Comparison of ENCODE assay signal across 7 cellular contexts in the genomic region with DNA sequence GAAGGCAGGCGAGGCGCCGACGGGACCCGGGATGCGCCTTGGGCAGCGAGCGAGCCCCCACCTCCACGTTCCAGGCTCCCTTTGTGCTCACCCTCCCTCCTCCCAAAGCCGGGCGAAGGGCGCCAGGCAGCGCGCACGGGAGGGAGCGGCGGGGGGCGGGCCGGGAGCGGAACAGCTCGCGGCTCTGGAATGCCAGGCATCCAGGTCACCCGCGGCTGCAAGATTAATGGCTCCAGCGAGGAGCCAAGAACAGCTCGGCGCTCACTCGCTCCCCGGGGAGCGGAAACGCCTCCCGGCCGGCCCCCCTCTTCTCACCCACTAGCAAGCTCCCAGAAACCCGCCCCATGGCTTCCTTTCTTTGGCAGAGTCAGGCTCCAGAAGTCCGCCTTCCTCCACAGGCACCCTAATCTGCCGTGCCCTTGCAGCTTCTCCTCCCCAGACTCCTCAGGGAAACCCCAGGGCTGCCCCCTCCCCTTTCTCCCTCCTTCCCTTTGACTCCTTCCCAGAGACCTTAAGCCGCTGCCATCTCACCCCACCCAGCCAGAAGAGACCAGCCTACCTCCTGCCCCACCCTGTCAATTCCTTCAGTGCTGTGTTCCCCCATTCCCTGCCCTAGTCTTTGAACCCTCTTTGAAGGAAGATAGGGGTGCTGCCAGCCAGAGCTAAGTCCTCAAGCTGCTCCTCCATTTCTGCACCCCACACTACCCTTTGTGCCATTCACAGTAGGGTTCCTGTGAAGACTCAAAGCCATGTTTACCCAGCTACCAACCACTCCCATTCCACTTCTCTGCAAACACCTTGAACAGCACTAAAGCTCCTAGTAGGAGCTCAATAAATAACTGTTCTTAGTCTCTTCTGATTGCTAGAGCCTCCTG. TPM values are rescaled to one million over a fixed set of nuclear protein-coding genes. Genes with fewer than 3 reads are reported as not detected.
A peak's percentile ranks its signal among the peaks of the same experiment; 100 is the strongest.
DNase-seq lines count a peak whose midpoint lies in the region; ATAC-seq, FAIRE-seq and TF ChIP-seq lines count a peak whose summit lies in the region.

No MANE protein-coding gene starts in this region.

- peak overlapping the region; percentile 100 for H3K27ac ChIP-seq in angular gyrus (ENCODE audit: low read depth, low read length)

- DNase-seq in GM18507 (ENCODE audit: extremely low spot score, insufficient read length, low read depth) (peak; percentile 32), NCI-H2171 treated with DMSO at 0.1 percent for 48 hours (lab: John Stamatoyannopoulos, UW) (peak; percentile 73), Right ventricle myocardium superior (peak; percentile 95), omental fat pad (ENCODE audit: low spot score) (peak; percentile 53), GM19239 (ENCODE audit: insufficient read length, low spot score) (no peak), GM13976 (ENCODE audit: low spot score) (no peak)

- in situ Hi-C loops in GM13976 (cut with MboI; ENCODE audit: low sequenced_read_pairs, unreplicated experiment): no loop called here

- FAIRE-seq in GM18507 (lab: Jason Lieb, UNC) (no peak), GM19239 (lab: Jason Lieb, UNC) (no peak)

- TF ChIP-seq CTCF in omental fat pad (IDR thresholded peaks at IDR 0.05) (no peak), GM13976 (IDR thresholded peaks at IDR 0.05; ENCODE audit: borderline replicate concordance, control extremely low read depth, extremely low read depth, insufficient read depth, missing control alignments) (no peak)

- ATAC-seq in Right ventricle myocardium superior (ENCODE audit: poor library complexity): peak; percentile 87
- ATAC-seq in omental fat pad (ENCODE audit: low FRiP score): peak; percentile 92

- intact Hi-C loops in Right ventricle myocardium superior (cut with DNase I): no loop called here

RNA-seq across cellular contexts. Expression of gene AMOTL2, which starts 9.9 kb away (rescaled TPM):
- total RNA-seq in Right ventricle myocardium superior (63.0 TPM), omental fat pad (100 to 1,000 TPM in 3 of 4 donors, 10 to 100 TPM in 1; 99.0 to 201 (median 158) TPM)

Comparison
In these comparisons a context has a peak if more than half of its experiments do, and no peak if none do; other contexts are left out.
1. DNase-seq: peak in GM18507 (single experiment), NCI-H2171 treated with DMSO at 0.1 percent for 48 hours (single experiment), Right ventricle myocardium superior (single experiment) and omental fat pad (single experiment); none in GM19239 (single experiment) and GM13976 (single experiment).